ENCODE assay signal across 8 cellular contexts in genomic region chrX:55135171-55135570, GRCh38. TPM values are rescaled to one million over a fixed set of nuclear protein-coding genes. Genes with fewer than 3 reads are reported as not detected.
DNase-seq lines count a peak whose midpoint lies in the region; ATAC-seq, FAIRE-seq and TF ChIP-seq lines count a peak whose summit lies in the region.

No MANE protein-coding gene starts in this region.

- H3K27ac ChIP-seq in 22Rv1 (no peak overlapping the region), PC-3 (ENCODE audit: low read length) (no peak overlapping the region), ascending aorta (no peak overlapping the region), kidney (ENCODE audit: low read depth in 2 of 2, low read length in 2 of 2) (no peak overlapping the region)

- ATAC-seq in PC-3 (peak; percentile 67), GM19023 (IDR thresholded peaks at IDR 0.05; ENCODE audit: unreplicated experiment) (no peak)

- POLR2A ChIA-PET in PC-3 (lab: Charles Lee; ENCODE audit: unreplicated experiment), result no interaction called here

- H3K27me3 ChIP-seq in PC-3 (ENCODE audit: low read length), result no peaks in the 10 kb centered on the region; the same call in 1 of the 2 replicates
- no peaks in the 10 kb centered on the region for H3K27me3 ChIP-seq in ascending aorta

- no TSS peak for BruUV-seq in PC-3 (replicated peaks; lab: Mats Ljungman, UMichigan)

- no peak overlapping the region for H3K4me2 ChIP-seq in PC-3 (ENCODE audit: low read length)

- FAIRE-seq in G401.6 (lab: Jason Lieb, UNC) (peak; percentile 41), kidney (lab: Jason Lieb, UNC) (peak; percentile 93)

- H3K36me3 ChIP-seq in PC-3 (ENCODE audit: low read depth, low read length) (no peaks in the 10 kb centered on the region), ascending aorta (no peaks in the 10 kb centered on the region), kidney (ENCODE audit: control insufficient read depth in 1 of 2, insufficient read depth in 2 of 2, low read length in 2 of 2) (no peaks in the 10 kb centered on the region)

- H3K9ac ChIP-seq in PC-3 (ENCODE audit: low read length), result no peak overlapping the region
- no peak overlapping the region for H3K9ac ChIP-seq in kidney (ENCODE audit: low read length in 2 of 2)

- peak; percentile 63 for TF ChIP-seq CTCF in 22Rv1 (IDR thresholded peaks at IDR 0.05)
- TF ChIP-seq CTCF in PC-3 (conservative IDR thresholded peaks at IDR 0.05; ENCODE audit: low read depth, low read length), result peak; percentile 73
- peak in 2 of 3 experiments; percentile 30 to 52 for TF ChIP-seq CTCF in ascending aorta (IDR thresholded peaks at IDR 0.05)
- TF ChIP-seq CTCF in kidney (IDR thresholded peaks at IDR 0.05; ENCODE audit: borderline replicate concordance, extremely low read depth, insufficient read depth), result peak; percentile 64

- no peaks in the 10 kb centered on the region for H3K79me2 ChIP-seq in PC-3 (ENCODE audit: low read length)

- DNase-seq in PC-3, result peak; percentile 55
- no peak for DNase-seq in ascending aorta (ENCODE audit: low spot score in 2 of 2)
- DNase-seq in kidney, result no peak
- DNase-seq in stimulated activated CD8-positive, alpha-beta memory T cell treated with anti-CD3 and anti-CD28 coated beads, Interleukin-12 subunit alpha, Interleukin-12 subunit beta, amount 100 ng/mL, for 1 hour (ENCODE audit: low read depth), result peak; percentile 6
- DNase-seq in NCI-H187 (lab: John Stamatoyannopoulos, UW), result no peak

- H3K9me2 ChIP-seq in PC-3 (replicated peaks; ENCODE audit: low read length), result no peaks in the 10 kb centered on the region

- intact Hi-C loops in PC-3 (cut with micrococcal nuclease) (loop anchor here (1.0 kb wide), 2 partner anchors 76 to 583 kb away; no protein-coding TSS in a partner anchor), ascending aorta (cut with DNase I) (loop anchor here (10.0 kb wide), 1 partner anchor 210 kb away; no protein-coding TSS in a partner anchor), kidney (cut with DNase I) (no loop called here)

- H3K4me1 ChIP-seq in PC-3 (ENCODE audit: insufficient read depth, low read length) (no peaks in the 10 kb centered on the region), ascending aorta (no peaks in the 10 kb centered on the region), kidney (ENCODE audit: control insufficient read depth in 1 of 2, insufficient read depth in 1 of 2, low read depth in 1 of 2, low read length in 2 of 2) (no peaks in the 10 kb centered on the region)

- H3F3A ChIP-seq in PC-3 (ENCODE audit: low read length, unreplicated experiment), result no peaks in the 10 kb centered on the region

- H3K4me3 ChIP-seq in PC-3 (ENCODE audit: low read length), result no peak overlapping the region
- H3K4me3 ChIP-seq in ascending aorta, result no peak overlapping the region
- H3K4me3 ChIP-seq in kidney (ENCODE audit: low read length in 2 of 2), result no peak overlapping the region

- no peaks in the 10 kb centered on the region for H4K20me1 ChIP-seq in PC-3 (ENCODE audit: low read length)

- H3K9me3 ChIP-seq in PC-3 (ENCODE audit: low read length) (no peaks in the 10 kb centered on the region), ascending aorta (no peaks in the 10 kb centered on the region), kidney (ENCODE audit: control insufficient read depth in 1 of 2, low read length in 2 of 2) (no peaks in the 10 kb centered on the region)

- CTCF ChIA-PET in PC-3 (lab: Charles Lee), result interaction anchor here (0.6 to 0.9 kb wide), 2 partner anchors 583 to 1114 kb away, joined by 3 to 6 read pairs; partner anchors contain the start of gene RRAGB

- no peak overlapping the region for H2AFZ ChIP-seq in PC-3 (ENCODE audit: low read length)

RNA-seq across cellular contexts. Expression of gene PAGE2, which starts 46.4 kb away (rescaled TPM):
- total RNA-seq in PC-3 (2014; rRNA removed) (not detected in 2 replicates), ascending aorta (not detected), kidney (not detected)
- polyA plus RNA-seq in kidney (ENCODE audit: insufficient read depth, low read depth, low replicate concordance), result not detected

Comparison
In these comparisons a context has a peak if more than half of its experiments do, and no peak if none do; other contexts are left out.
1. DNase-seq: peak in PC-3 (single experiment) and stimulated activated CD8-positive, alpha-beta memory T cell treated with anti-CD3 and anti-CD28 coated beads, Interleukin-12 subunit alpha, Interleukin-12 subunit beta, amount 100 ng/mL, for 1 hour (single experiment); none in ascending aorta (0 of 2), kidney (single experiment) and NCI-H187 (0 of 2).
2. Peak in every context shown above with its lines, with median percentiles within 50 percentile points of each other: CTCF ChIP-seq.